29 cellular contexts compared by ENCODE assay signal in the genomic region with DNA sequence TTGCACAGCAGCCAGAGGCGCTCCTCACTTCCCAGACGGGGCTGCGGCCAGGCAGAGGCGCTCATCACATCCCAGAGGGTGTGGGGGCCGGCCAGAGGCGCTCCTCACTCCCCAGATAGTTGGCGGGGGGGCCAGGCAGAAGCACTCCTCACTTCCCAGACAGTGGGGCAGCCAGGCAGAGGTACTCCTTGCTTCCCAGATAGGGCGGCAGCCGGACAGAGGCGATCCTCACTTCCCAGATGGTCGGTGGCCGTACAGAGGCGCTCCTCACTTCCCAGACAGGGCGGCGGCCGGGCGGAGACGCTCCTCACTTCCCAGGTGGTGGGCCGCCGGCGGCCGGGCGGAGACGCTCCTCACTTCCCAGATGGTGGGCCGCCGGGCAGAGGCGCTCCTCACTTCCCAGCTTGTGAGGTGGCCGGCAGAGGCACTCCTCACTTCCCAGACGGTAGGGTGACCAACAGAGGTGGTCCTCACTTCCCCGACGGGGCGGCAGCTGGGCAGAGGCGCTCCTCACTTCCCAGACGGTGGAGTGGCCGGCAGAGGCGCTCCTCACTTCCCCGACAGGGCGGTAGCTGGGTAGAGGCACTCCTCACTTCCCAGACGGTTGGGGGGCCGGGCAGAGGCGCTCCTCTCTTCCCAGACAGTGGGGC.
"Had no signal": no experiment of that assay in that cellular context is flagged by ENCODE, and none has a peak within 500 bp of the region (broad histone marks: within the 10 kb centered on the region; RNA-seq: fewer than 3 reads in every experiment).

No MANE protein-coding gene starts in this region.

- ATAC-seq: naive thymus-derived CD4-positive, alpha-beta T cell; sciatic nerve; stimulated activated effector memory CD8-positive, alpha-beta T cell treated with anti-CD3 and anti-CD28 coated beads, Interleukin-12 subunit alpha, Interleukin-12 subunit beta, amount 100 ng/mL, for 72 hours; upper lobe of right lung had no signal

- H3K27ac Mint-ChIP-seq: nephron; stimulated activated effector memory CD8-positive, alpha-beta T cell treated with anti-CD3 and anti-CD28 coated beads, Interleukin-12 subunit alpha, Interleukin-12 subunit beta, amount 100 ng/mL, for 72 hours had no signal

- H3K4me3 ChIP-seq: coronary artery, esophagus squamous epithelium, heart right ventricle, neural progenitor cell, thoracic aorta, tibial nerve, upper lobe of right lung, uterus had no signal

- H3K9ac ChIP-seq: neural progenitor cell, parathyroid adenoma had no signal

- H3K27me3 Mint-ChIP-seq: naive thymus-derived CD4-positive, alpha-beta T cell; progenitor cell of endocrine pancreas had no signal

- H3K27ac ChIP-seq: coronary artery, esophagus squamous epithelium, heart right ventricle, neural progenitor cell, parathyroid adenoma, thoracic aorta, tibial nerve, upper lobe of right lung, uterus had no signal

- H3K9me3 ChIP-seq: esophagus squamous epithelium, heart right ventricle, thoracic aorta, tibial nerve, upper lobe of right lung, uterus had no signal

- H3K27me3 ChIP-seq: esophagus squamous epithelium, heart right ventricle, neural progenitor cell, tibial nerve, upper lobe of right lung, uterus had no signal

- H3K4me1 ChIP-seq: parathyroid adenoma, uterus had no signal

- H3K4me3 Mint-ChIP-seq: immature natural killer cell; nephron; neural progenitor cell; stimulated activated effector memory CD8-positive, alpha-beta T cell treated with anti-CD3 and anti-CD28 coated beads, Interleukin-12 subunit alpha, Interleukin-12 subunit beta, amount 100 ng/mL, for 72 hours had no signal

- H2AFZ ChIP-seq: neural progenitor cell, parathyroid adenoma had no signal

- H3K36me3 Mint-ChIP-seq: immature natural killer cell; stimulated activated effector memory CD8-positive, alpha-beta T cell treated with anti-CD3 and anti-CD28 coated beads, Interleukin-12 subunit alpha, Interleukin-12 subunit beta, amount 100 ng/mL, for 72 hours had no signal

- H3K4me2 ChIP-seq: neural progenitor cell had no signal

- H3K36me3 ChIP-seq: esophagus squamous epithelium, heart right ventricle, neural progenitor cell, thoracic aorta, upper lobe of right lung, uterus had no signal

- DNase-seq: dermis blood vessel endothelial cell; effector memory CD4-positive, alpha-beta T cell; erythroblast; esophagus squamous epithelium; foreskin melanocyte; glutamatergic neuron; heart right ventricle; hypothalamus; immature natural killer cell; islet precursor cell; kidney glomerular epithelial cell; mesendoderm; midbrain; naive thymus-derived CD4-positive, alpha-beta T cell; stimulated activated CD4-positive, alpha-beta T cell treated with anti-CD3 and anti-CD28 coated beads, Interleukin-2, amount 100 ng/mL, for 24 hours; stimulated activated CD4-positive, alpha-beta T cell treated with anti-CD3 and anti-CD28 coated beads, Interleukin-4, amount 100 ng/mL, for 24 hours; stimulated activated naive CD4-positive, alpha-beta T cell treated with Interleukin-2 at 50 U/mL for 16 hours; substantia nigra; upper lobe of right lung; uterus had no signal

- H3K9me3 Mint-ChIP-seq: immature natural killer cell; naive thymus-derived CD4-positive, alpha-beta T cell; nephron; neural progenitor cell; stimulated activated effector memory CD8-positive, alpha-beta T cell treated with anti-CD3 and anti-CD28 coated beads, Interleukin-12 subunit alpha, Interleukin-12 subunit beta, amount 100 ng/mL, for 72 hours had no signal
